In genomic region chr2:165950438-165950837, GRCh38 we compare ENCODE assay signal across 15 cellular contexts. TPM values are rescaled to one million over a fixed set of nuclear protein-coding genes. Genes with fewer than 3 reads are reported as not detected.
A peak's percentile ranks its signal among the peaks of the same experiment; 100 is the strongest.
DNase-seq lines count a peak whose midpoint lies in the region; ATAC-seq, FAIRE-seq and TF ChIP-seq lines count a peak whose summit lies in the region.
"Had no signal": no experiment of that assay in that cellular context is flagged by ENCODE, and none has a peak within 500 bp of the region (broad histone marks: within the 10 kb centered on the region; RNA-seq: fewer than 3 reads in every experiment).

No MANE protein-coding gene starts in this region.

- POLR2A ChIA-PET in HepG2 (lab: Yijun Ruan, JAX): interaction anchor here (1.2 kb wide), 1 partner anchor 184 kb away, joined by 4 read pairs; no protein-coding TSS in a partner anchor

- peaks cover 16% of the 10 kb centered on the region for H3K4me1 Mint-ChIP-seq in endothelial cell (ENCODE audit: unreplicated experiment)
- H3K4me1 Mint-ChIP-seq in activated CD8-positive, alpha-beta memory T cell treated with anti-CD3 and anti-CD28 coated beads, Interleukin-2, amount 10 ng/mL, durations not matched to agents 7 days and 5 days: peaks cover 14% of the 10 kb centered on the region

- TF ChIP-seq RAD21 in HepG2 (CRISPR knock-in tag; IDR thresholded peaks at IDR 0.05): no peak

- WGBS in HepG2 (ENCODE audit: low lambda C conversion rate): 53% methylated on average over 3 of the region's 3 CpGs
- 56% methylated on average over 2 of the region's 3 CpGs for WGBS in right lobe of liver (ENCODE audit: insufficient coverage, low coverage, low lambda C conversion rate, missing lambda C conversion rate)

- no peak for TF ChIP-seq POLR2A in HepG2 (IDR thresholded peaks at IDR 0.05; ENCODE audit: insufficient read depth in 1 of 2, low read depth in 2 of 2, low read length in 2 of 2)
- TF ChIP-seq POLR2A in right lobe of liver (IDR thresholded peaks at IDR 0.05): no peak

- peaks cover 7% of the 10 kb centered on the region for H3K36me3 Mint-ChIP-seq in endothelial cell (ENCODE audit: low read depth, unreplicated experiment)
- H3K36me3 Mint-ChIP-seq in activated CD8-positive, alpha-beta memory T cell treated with anti-CD3 and anti-CD28 coated beads, Interleukin-2, amount 10 ng/mL, durations not matched to agents 7 days and 5 days: peaks cover 9% of the 10 kb centered on the region
- H3K36me3 Mint-ChIP-seq: IgD-negative memory B cell had no signal

- H3K79me2 ChIP-seq in HepG2 (ENCODE audit: insufficient read depth, low read length): peaks cover 55% of the 10 kb centered on the region

- no peaks in the 10 kb centered on the region for H3K9me3 Mint-ChIP-seq in endothelial cell (ENCODE audit: unreplicated experiment)
- H3K9me3 Mint-ChIP-seq in activated CD8-positive, alpha-beta memory T cell treated with anti-CD3 and anti-CD28 coated beads, Interleukin-2, amount 10 ng/mL, durations not matched to agents 7 days and 5 days (ENCODE audit: low read depth): no peaks in the 10 kb centered on the region
- H3K9me3 Mint-ChIP-seq: CD4-positive, alpha-beta memory T cell; IgD-negative memory B cell had no signal

- ATAC-seq in HepG2: no peak
- no peak for ATAC-seq in right lobe of liver
- ATAC-seq in GM21423 (IDR thresholded peaks at IDR 0.05; ENCODE audit: unreplicated experiment): no peak
- ATAC-seq in activated CD8-positive, alpha-beta memory T cell treated with anti-CD3 and anti-CD28 coated beads, Interleukin-2, amount 10 ng/mL, durations not matched to agents 7 days and 5 days: no peak

- H3K4me3 Mint-ChIP-seq in endothelial cell (ENCODE audit: unreplicated experiment): peak overlapping the region; percentile 12
- H3K4me3 Mint-ChIP-seq in activated CD8-positive, alpha-beta memory T cell treated with anti-CD3 and anti-CD28 coated beads, Interleukin-2, amount 10 ng/mL, durations not matched to agents 7 days and 5 days: no peak overlapping the region
- H3K4me3 Mint-ChIP-seq: CD4-positive, alpha-beta memory T cell; IgD-negative memory B cell had no signal

- BruUV-seq in HepG2 (replicated peaks; lab: Mats Ljungman, UMichigan): no TSS peak

- in situ Hi-C loops in HepG2 (cut with HindIII; ENCODE audit: extremely low pct_ligation_motif_present, low pct_unique_long_range_greater_than_20kb): loop anchor here (5.0 kb wide), 3 partner anchors 177 to 467 kb away; partner anchors contain the start of gene SCN1A

- H4K20me1 ChIP-seq in HepG2 (ENCODE audit: insufficient read depth, low read length): peaks cover 27% of the 10 kb centered on the region

- H3K9me3 ChIP-seq in HepG2 (ENCODE audit: low read length) (no peaks in the 10 kb centered on the region), right lobe of liver (no peaks in the 10 kb centered on the region)

- peaks cover 52% of the 10 kb centered on the region for H3K4me1 ChIP-seq in HepG2 (ENCODE audit: insufficient read depth, low read length)
- peaks cover 0 to 13% (median 3%) of the 10 kb centered on the region in 4 donors for H3K4me1 ChIP-seq in right lobe of liver

- H3K36me3 ChIP-seq in HepG2 (replicated peaks in 1 of 2; ENCODE audit: control insufficient read depth in 1 of 2, insufficient read depth in 2 of 2, low read length in 2 of 2) (peaks cover 7 to 33% of the 10 kb centered on the region in 2 experiments), right lobe of liver (no peaks in the 10 kb centered on the region)

- H3K9ac ChIP-seq in HepG2 (ENCODE audit: insufficient read depth, low read depth, low read length): no peak overlapping the region
- H3K9ac ChIP-seq: GM23248 had no signal

- peak overlapping the region; percentile 73 for H3K4me2 ChIP-seq in HepG2 (ENCODE audit: low read depth, low read length)

- TF ChIP-seq CTCF in HepG2 (CRISPR knock-in tag; IDR thresholded peaks at IDR 0.05) (no peak), right lobe of liver (IDR thresholded peaks at IDR 0.05) (no peak), endothelial cell (IDR thresholded peaks at IDR 0.05; ENCODE audit: unreplicated experiment) (no peak)

- peak overlapping the region; percentile 65 for H3K27ac Mint-ChIP-seq in endothelial cell (ENCODE audit: unreplicated experiment)
- H3K27ac Mint-ChIP-seq in activated CD8-positive, alpha-beta memory T cell treated with anti-CD3 and anti-CD28 coated beads, Interleukin-2, amount 10 ng/mL, durations not matched to agents 7 days and 5 days: no peak overlapping the region
- H3K27ac Mint-ChIP-seq: IgD-negative memory B cell had no signal

- TF ChIP-seq EP300 in HepG2 (IDR thresholded peaks at IDR 0.05; ENCODE audit: low read depth in 2 of 2, low read length in 2 of 2): no peak
- no peak for TF ChIP-seq EP300 in HepG2 (CRISPR knock-in tag; IDR thresholded peaks at IDR 0.05; ENCODE audit: borderline replicate concordance)

- DNase-seq in HepG2 (ENCODE audit: low spot score) (peak; percentile 41), right lobe of liver (no peak), SW480 (ENCODE audit: low spot score) (peak; percentile 1), endothelial cell (ENCODE audit: low spot score) (no peak), SIG-M5 treated with dmso at 0.1 percent for 504 hours (lab: John Stamatoyannopoulos, UW; ENCODE audit: unreplicated experiment) (no peak), iPS-NIHi11 (ENCODE audit: low spot score) (no peak)
- no peak for DNase-seq in activated CD8-positive, alpha-beta memory T cell treated with anti-CD3 and anti-CD28 coated beads, Interleukin-2, amount 10 ng/mL, durations not matched to agents 7 days and 5 days
- DNase-seq: ACHN; C1 segment of cervical spinal cord; CD4-positive, alpha-beta memory T cell; GF-D8; GM23248; H7 had no signal

- CTCF ChIA-PET in HepG2 (lab: Yijun Ruan, JAX; ENCODE audit: low intra/inter-chr PET ratio, low total read pairs): no interaction called here
- CTCF ChIA-PET in activated CD8-positive, alpha-beta memory T cell treated with anti-CD3 and anti-CD28 coated beads, Interleukin-2, amount 10 ng/mL, durations not matched to agents 7 days and 5 days (lab: Charles Lee): interaction anchor here (1.0 kb wide), 1 partner anchor 9 kb away, joined by 3 read pairs; no protein-coding TSS in a partner anchor

- no peaks in the 10 kb centered on the region for H3K27me3 Mint-ChIP-seq in endothelial cell (ENCODE audit: unreplicated experiment)
- no peaks in the 10 kb centered on the region for H3K27me3 Mint-ChIP-seq in activated CD8-positive, alpha-beta memory T cell treated with anti-CD3 and anti-CD28 coated beads, Interleukin-2, amount 10 ng/mL, durations not matched to agents 7 days and 5 days
- H3K27me3 Mint-ChIP-seq: CD4-positive, alpha-beta memory T cell; IgD-negative memory B cell had no signal

- peak overlapping the region in 2 of 3 experiments; percentile 5 to 91; a peak in 2 of 6 replicates for H3K4me3 ChIP-seq in HepG2 (replicated peaks in 1 of 3; ENCODE audit: insufficient read depth in 1 of 3, low read depth in 2 of 3, low read length in 3 of 3)
- H3K4me3 ChIP-seq in right lobe of liver: no peak overlapping the region
- H3K4me3 ChIP-seq: GM23248 had no signal

- no peak overlapping the region for H2AFZ ChIP-seq in HepG2 (ENCODE audit: low read length)
- H2AFZ ChIP-seq: GM23248 had no signal

- H3K27ac ChIP-seq in HepG2 (ENCODE audit: extremely low read length, insufficient read depth, low read length): peak overlapping the region; percentile 18
- H3K27ac ChIP-seq in right lobe of liver: no peak overlapping the region
- H3K27ac ChIP-seq: GM23248 had no signal

- no peaks in the 10 kb centered on the region; a peak in 1 of 5 replicates for H3K27me3 ChIP-seq in HepG2 (ENCODE audit: control insufficient read depth in 1 of 2, insufficient read depth in 2 of 2, low read length in 2 of 2)
- H3K27me3 ChIP-seq in right lobe of liver: no peaks in the 10 kb centered on the region

- intact Hi-C loops in HepG2 (cut with micrococcal nuclease; ENCODE audit: unreplicated experiment): loop anchor here (5.0 kb wide), 2 partner anchors 282 to 422 kb away; no protein-coding TSS in a partner anchor
- intact Hi-C loops in right lobe of liver (cut with DNase I): loop anchor here in 1 of 2 donors (10.0 kb wide), 1 partner anchor 174 kb away; the partner anchor contains the start of gene SCN1A

- peak; percentile 39 for FAIRE-seq in HepG2 (lab: Jason Lieb, UNC)

TF ChIP-seq in HepG2, 621 proteins besides CTCF, POLR2A, EP300 and RAD21 (continues in another document):
- TF ChIP-seq POGZ (CRISPR knock-in tag; IDR thresholded peaks at IDR 0.05): peak; percentile 79

RNA-seq across cellular contexts. Expression of gene TTC21B, which starts 3.1 kb away (rescaled TPM):
- total RNA-seq in HepG2 (2016; rRNA removed; fragmentation: Illumina TruSeq; extraction: Trizol): 63.0 and 67.1 TPM in 2 replicates
- 9.8 and 11.3 TPM in 2 replicates for total RNA-seq in HepG2 (2016; cell fraction: cytosol; rRNA removed; fragmentation: Illumina TruSeq; extraction: Trizol; ENCODE audit: low read depth)
- 65.1 and 67.5 TPM in 2 replicates for total RNA-seq in HepG2 (2016; cell fraction: insoluble cytoplasmic fraction; rRNA removed; fragmentation: Illumina TruSeq; extraction: Trizol)
- 13.3 and 17.1 TPM in 2 replicates for total RNA-seq in HepG2 (2016; cell fraction: membrane; rRNA removed; fragmentation: Illumina TruSeq; extraction: Trizol)
- 163 and 169 TPM in 2 replicates for total RNA-seq in HepG2 (2016; cell fraction: nucleus; rRNA removed; fragmentation: Illumina TruSeq; extraction: Trizol)
- polyA plus RNA-seq in HepG2 (2011; rRNA removed): 38.0 and 39.1 TPM in 2 replicates
- 12.5 and 17.8 TPM in 2 replicates for polyA plus RNA-seq in HepG2 (2011; cell fraction: cytosol; rRNA removed)
- 80.7 and 97.9 TPM in 2 replicates for polyA plus RNA-seq in HepG2 (2011; cell fraction: nucleus; rRNA removed)
- 25.2 and 35.3 TPM in 2 replicates for polyA plus RNA-seq in HepG2 (2012)
- polyA plus RNA-seq in HepG2 (2016; cell fraction: cytosol; fragmentation: Illumina TruSeq; extraction: Trizol; ENCODE audit: low read depth): 1.3 and 1.8 TPM in 2 replicates
- polyA plus RNA-seq in HepG2 (2016; cell fraction: insoluble cytoplasmic fraction; fragmentation: Illumina TruSeq; extraction: Trizol; ENCODE audit: low read depth): 31.1 and 32.4 TPM in 2 replicates
- polyA plus RNA-seq in HepG2 (2016; cell fraction: membrane; fragmentation: Illumina TruSeq; extraction: Trizol; ENCODE audit: low read depth): 3.7 TPM in 2 replicates
- 95.6 and 102 TPM in 2 replicates for polyA plus RNA-seq in HepG2 (2016; cell fraction: nucleus; fragmentation: Illumina TruSeq; extraction: Trizol; ENCODE audit: insufficient read depth, low read depth)
- polyA minus RNA-seq in HepG2 (2011; rRNA and poly(A)+ RNA removed; ENCODE audit: low replicate concordance): 6.0 and 33.9 TPM in 2 replicates
- 24.3 and 27.9 TPM in 2 replicates for polyA minus RNA-seq in HepG2 (2011; cell fraction: cytosol; rRNA and poly(A)+ RNA removed)
- polyA minus RNA-seq in HepG2 (2011; cell fraction: nucleus; rRNA and poly(A)+ RNA removed): 383 and 385 TPM in 2 replicates
- 1 to 10 TPM; 4.7 to 8.9 (median 7.2) TPM for total RNA-seq in right lobe of liver
- 101 TPM for total RNA-seq in endothelial cell (ENCODE audit: unreplicated experiment)
- 10 to 100 TPM; 13.8 to 20.2 TPM for total RNA-seq in activated CD8-positive, alpha-beta memory T cell treated with anti-CD3 and anti-CD28 coated beads, Interleukin-2, amount 10 ng/mL, durations not matched to agents 7 days and 5 days

Comparison
In these comparisons a context has a peak if more than half of its experiments do, and no peak if none do; other contexts are left out.
1. DNase-seq: peak in HepG2 (single experiment) and SW480 (single experiment); none in right lobe of liver (0 of 3), endothelial cell (single experiment), SIG-M5 treated with dmso at 0.1 percent for 504 hours (single experiment), activated CD8-positive, alpha-beta memory T cell treated with anti-CD3 and anti-CD28 coated beads, Interleukin-2, amount 10 ng/mL, durations not matched to agents 7 days and 5 days (single experiment) and iPS-NIHi11 (single experiment).
2. H3K4me3 ChIP-seq: peak in HepG2 (2 of 3); none in right lobe of liver (0 of 3).